In genomic region chr12:291153-291723, GRCh38 we compare ENCODE assay signal across 24 cellular contexts. TPM values are rescaled to one million over a fixed set of nuclear protein-coding genes. Genes with fewer than 3 reads are reported as not detected.
"Had no signal": no experiment of that assay in that cellular context is flagged by ENCODE, and none has a peak within 500 bp of the region (broad histone marks: within the 10 kb centered on the region; RNA-seq: fewer than 3 reads in every experiment).

No MANE protein-coding gene starts in this region.

- DNase-seq: activated effector memory CD4-positive, alpha-beta T cell treated with Interleukin-2 at 50 U/mL for 16 hours; activated naive CD8-positive, alpha-beta T cell treated with anti-CD3 and anti-CD28 coated beads, Interleukin-2, amount 10 ng/mL, durations not matched to agents 7 days and 5 days; activated T-cell treated with anti-CD3 and anti-CD28 coated beads, Interleukin-2, amount 50 U/mL, for 24 hours; aorta; cerebellar nuclear complex; effector memory CD4-positive, alpha-beta T cell; heart right ventricle; left colon; lower lobe of right lung; midbrain; ovary; sigmoid colon; spleen; stomach; SW 1271; testis; upper lobe of left lung had no signal

- H3K4me3 Mint-ChIP-seq: activated naive CD8-positive, alpha-beta T cell treated with anti-CD3 and anti-CD28 coated beads, Interleukin-2, amount 10 ng/mL, durations not matched to agents 7 days and 5 days; activated T-cell treated with anti-CD3 and anti-CD28 coated beads, Interleukin-2, amount 50 U/mL, for 24 hours; dendritic cell treated with granulocyte-macrophage colony-stimulating factor and Interleukin-4, amounts not matched to agents 40 ng/mL and 50 ng/mL, for 4 days; neural progenitor cell; T-helper 2 cell treated with Interferon-gamma antibody and Interleukin-4, amounts not matched to agents 5 μg/mL and 100 μg/mL, for 36 hours had no signal

- ATAC-seq: activated CD4-positive, CD25-positive, alpha-beta regulatory T cell treated with anti-CD3 and anti-CD28 coated beads, Interleukin-2, amount 50 U/mL, for 24 hours; gastroesophageal sphincter; heart right ventricle; left colon; lower lobe of right lung had no signal

- H3K4me1 Mint-ChIP-seq: neural progenitor cell had no signal

- H3K27me3 ChIP-seq: gastroesophageal sphincter, heart right ventricle, neural progenitor cell, ovary, sigmoid colon, spleen, stomach, testis, upper lobe of left lung had no signal

- H3K4me3 ChIP-seq: gastroesophageal sphincter, heart right ventricle, lower lobe of right lung, neural progenitor cell, ovary, sigmoid colon, spleen, stomach, testis, upper lobe of left lung had no signal

- H2AFZ ChIP-seq: neural progenitor cell had no signal

- H3K4me2 ChIP-seq: neural progenitor cell had no signal

- H3K27ac Mint-ChIP-seq: activated naive CD8-positive, alpha-beta T cell treated with anti-CD3 and anti-CD28 coated beads, Interleukin-2, amount 10 ng/mL, durations not matched to agents 7 days and 5 days; activated T-cell treated with anti-CD3 and anti-CD28 coated beads, Interleukin-2, amount 50 U/mL, for 24 hours; dendritic cell treated with granulocyte-macrophage colony-stimulating factor and Interleukin-4, amounts not matched to agents 40 ng/mL and 50 ng/mL, for 4 days; neural progenitor cell; T-helper 2 cell treated with Interferon-gamma antibody and Interleukin-4, amounts not matched to agents 5 μg/mL and 100 μg/mL, for 36 hours had no signal

- H3K9me3 Mint-ChIP-seq: activated naive CD8-positive, alpha-beta T cell treated with anti-CD3 and anti-CD28 coated beads, Interleukin-2, amount 10 ng/mL, durations not matched to agents 7 days and 5 days; activated T-cell treated with anti-CD3 and anti-CD28 coated beads, Interleukin-2, amount 50 U/mL, for 24 hours; dendritic cell treated with granulocyte-macrophage colony-stimulating factor and Interleukin-4, amounts not matched to agents 40 ng/mL and 50 ng/mL, for 4 days; neural progenitor cell; T-helper 2 cell treated with Interferon-gamma antibody and Interleukin-4, amounts not matched to agents 5 μg/mL and 100 μg/mL, for 36 hours had no signal

- H3K9me3 ChIP-seq: gastroesophageal sphincter, heart right ventricle, lower lobe of right lung, ovary, sigmoid colon, spleen, stomach, testis, upper lobe of left lung had no signal

- H3K9ac ChIP-seq: neural progenitor cell had no signal

- H3K36me3 ChIP-seq: ovary had no signal

- H3K4me1 ChIP-seq: gastroesophageal sphincter, lower lobe of right lung, neural progenitor cell, sigmoid colon, testis had no signal

- H3K27me3 Mint-ChIP-seq: activated naive CD8-positive, alpha-beta T cell treated with anti-CD3 and anti-CD28 coated beads, Interleukin-2, amount 10 ng/mL, durations not matched to agents 7 days and 5 days; activated T-cell treated with anti-CD3 and anti-CD28 coated beads, Interleukin-2, amount 50 U/mL, for 24 hours; dendritic cell treated with granulocyte-macrophage colony-stimulating factor and Interleukin-4, amounts not matched to agents 40 ng/mL and 50 ng/mL, for 4 days had no signal

- H3K27ac ChIP-seq: gastroesophageal sphincter, heart right ventricle, lower lobe of right lung, neural progenitor cell, ovary, sigmoid colon, spleen, stomach, testis, upper lobe of left lung had no signal

RNA-seq across cellular contexts. Expression of gene SLC6A13, which starts 28.6 kb away (rescaled TPM):
- total RNA-seq: fibroblast of lung, gastroesophageal sphincter, left colon, pulmonary artery endothelial cell, stomach had no signal
- polyA plus RNA-seq: aorta, fibroblast of lung, stomach had no signal
